In genomic region chr13:94339116-94339687, GRCh38 we compare ENCODE assay signal across 26 cellular contexts.
DNase-seq lines count a peak whose midpoint lies in the region; ATAC-seq, FAIRE-seq and TF ChIP-seq lines count a peak whose summit lies in the region.
"Had no signal": no experiment of that assay in that cellular context is flagged by ENCODE, and none has a peak within 500 bp of the region (broad histone marks: within the 10 kb centered on the region; RNA-seq: fewer than 3 reads in every experiment).

No MANE protein-coding gene starts in this region.

- H3K9ac ChIP-seq in liver (ENCODE audit: low read depth in 1 of 2, low read length in 2 of 2) (no peak overlapping the region), HepG2 (ENCODE audit: insufficient read depth, low read depth, low read length) (no peak overlapping the region), kidney (ENCODE audit: low read length in 2 of 2) (no peak overlapping the region)
- H3K9ac ChIP-seq: BLaER1 treated with 17β-estradiol and CSF1 and Interleukin-3, amounts not matched to agents 10 nM and 100 nM had no signal

- WGBS in liver = 85% methylated on average over 11 of the region's 11 CpGs
- 96% methylated on average over 11 of the region's 11 CpGs for WGBS in HepG2 (ENCODE audit: low lambda C conversion rate)

- TF ChIP-seq EP300 in HepG2 (IDR thresholded peaks at IDR 0.05; ENCODE audit: low read depth in 2 of 2, low read length in 2 of 2) (no peak), HepG2 (CRISPR knock-in tag; IDR thresholded peaks at IDR 0.05; ENCODE audit: borderline replicate concordance) (no peak)

- H3K27me3 ChIP-seq in liver (ENCODE audit: control insufficient read depth in 4 of 4, insufficient read depth in 4 of 4, low read length in 3 of 4) = no peaks in the 10 kb centered on the region
- H3K27me3 ChIP-seq in HepG2 (ENCODE audit: control insufficient read depth in 1 of 2, insufficient read depth in 2 of 2, low read length in 2 of 2) = no peaks in the 10 kb centered on the region
- no peaks in the 10 kb centered on the region for H3K27me3 ChIP-seq in ascending aorta
- H3K27me3 ChIP-seq: BE2C; BLaER1 treated with 17β-estradiol and CSF1 and Interleukin-3, amounts not matched to agents 10 nM and 100 nM had no signal

- H3K27ac ChIP-seq in liver (ENCODE audit: low read depth in 1 of 2, low read length in 2 of 2) = no peak overlapping the region
- H3K27ac ChIP-seq in HepG2 (ENCODE audit: extremely low read length, insufficient read depth, low read length) = no peak overlapping the region
- H3K27ac ChIP-seq in kidney (ENCODE audit: low read depth in 2 of 2, low read length in 2 of 2) = no peak overlapping the region
- H3K27ac ChIP-seq in ascending aorta = no peak overlapping the region
- H3K27ac ChIP-seq: A549; BLaER1 treated with 17β-estradiol and CSF1 and Interleukin-3, amounts not matched to agents 10 nM and 100 nM had no signal

- no TSS peak for BruUV-seq in HepG2 (replicated peaks; lab: Mats Ljungman, UMichigan)

- no peak for TF ChIP-seq CTCF in liver (IDR thresholded peaks at IDR 0.05; ENCODE audit: low read depth, low read length, missing input control)
- TF ChIP-seq CTCF in HepG2 (CRISPR knock-in tag; IDR thresholded peaks at IDR 0.05) = no peak
- no peak for TF ChIP-seq CTCF in choroid plexus epithelial cell (conservative IDR thresholded peaks at IDR 0.05; ENCODE audit: low read depth, low read length)
- no peak for TF ChIP-seq CTCF in kidney (IDR thresholded peaks at IDR 0.05; ENCODE audit: borderline replicate concordance, extremely low read depth, insufficient read depth)
- TF ChIP-seq CTCF in ascending aorta (IDR thresholded peaks at IDR 0.05) = no peak

- no peak for TF ChIP-seq RAD21 in liver (IDR thresholded peaks at IDR 0.05)
- no peak for TF ChIP-seq RAD21 in HepG2 (CRISPR knock-in tag; IDR thresholded peaks at IDR 0.05)

- no peak for DNase-seq in HepG2 (ENCODE audit: low spot score)
- DNase-seq in choroid plexus epithelial cell (ENCODE audit: low read depth) = peak; percentile 31
- peak; percentile 65 for DNase-seq in kidney
- no peak for DNase-seq in sciatic nerve (ENCODE audit: low spot score)
- DNase-seq in GOT3 (lab: John Stamatoyannopoulos, UW) = no peak
- DNase-seq in ascending aorta (ENCODE audit: low spot score in 2 of 2) = no peak
- DNase-seq in NCI-H2029 treated with DMSO at 0.1 percent for 48 hours (lab: John Stamatoyannopoulos, UW) = no peak
- DNase-seq: 8988T; ACHN; AML-193; BE2C; CD4-positive, alpha-beta T cell; CD8-positive, alpha-beta memory T cell; DMS 273 treated with DMSO at 0.1 percent for 48 hours; DMS79; EL; GDM1 had no signal

- no peaks in the 10 kb centered on the region for H3K9me3 ChIP-seq in liver (ENCODE audit: control insufficient read depth in 4 of 4, low read length in 3 of 4)
- H3K9me3 ChIP-seq in HepG2 (ENCODE audit: low read length) = no peaks in the 10 kb centered on the region
- H3K9me3 ChIP-seq in kidney (ENCODE audit: control insufficient read depth in 1 of 2, low read length in 2 of 2) = no peaks in the 10 kb centered on the region
- no peaks in the 10 kb centered on the region for H3K9me3 ChIP-seq in ascending aorta
- H3K9me3 ChIP-seq: A549, BE2C, HAP-1 had no signal

- H3K79me2 ChIP-seq in HepG2 (ENCODE audit: insufficient read depth, low read length) = no peaks in the 10 kb centered on the region

- no peak overlapping the region for H3K4me2 ChIP-seq in HepG2 (ENCODE audit: low read depth, low read length)
- H3K4me2 ChIP-seq: A549; BLaER1 treated with 17β-estradiol and CSF1 and Interleukin-3, amounts not matched to agents 10 nM and 100 nM; GM23338 had no signal

- intact Hi-C loops in HepG2 (cut with micrococcal nuclease; ENCODE audit: unreplicated experiment) (no loop called here), kidney (cut with DNase I) (no loop called here), sciatic nerve (cut with DNase I) (no loop called here), ascending aorta (cut with DNase I) (no loop called here)

- H3K4me3 ChIP-seq in liver (ENCODE audit: low read depth in 1 of 3, low read length in 3 of 3) (no peak overlapping the region), HepG2 (replicated peaks in 1 of 3; ENCODE audit: insufficient read depth in 1 of 3, low read depth in 2 of 3, low read length in 3 of 3) (no peak overlapping the region), choroid plexus epithelial cell (ENCODE audit: low read depth, low read length) (no peak overlapping the region), kidney (ENCODE audit: low read length in 2 of 2) (no peak overlapping the region), ascending aorta (no peak overlapping the region)
- H3K4me3 ChIP-seq: A549; BLaER1 treated with 17β-estradiol and CSF1 and Interleukin-3, amounts not matched to agents 10 nM and 100 nM; GM12878; GM23338; HAP-1 had no signal

- in situ Hi-C loops in HepG2 (cut with HindIII; ENCODE audit: extremely low pct_ligation_motif_present, low pct_unique_long_range_greater_than_20kb) = loop anchor here (25.0 kb wide), 1 partner anchor 1102 kb away; the partner anchor contains the start of gene GPC6

- peaks cover 0 to 23% (median 12%) of the 10 kb centered on the region in 4 donors for H3K4me1 ChIP-seq in liver (ENCODE audit: control insufficient read depth in 4 of 4, insufficient read depth in 4 of 4, low read length in 3 of 4)
- H3K4me1 ChIP-seq in HepG2 (ENCODE audit: insufficient read depth, low read length) = peaks cover 8% of the 10 kb centered on the region
- H3K4me1 ChIP-seq in kidney (ENCODE audit: control insufficient read depth in 1 of 2, insufficient read depth in 1 of 2, low read depth in 1 of 2, low read length in 2 of 2) = no peaks in the 10 kb centered on the region
- peaks cover 0 to 4% of the 10 kb centered on the region in 2 donors for H3K4me1 ChIP-seq in ascending aorta
- H3K4me1 ChIP-seq: BE2C had no signal

- ATAC-seq in HepG2 = no peak
- ATAC-seq in sciatic nerve = peak; percentile 48
- ATAC-seq: A549, GM12878, GM23338 had no signal

- H2AFZ ChIP-seq in HepG2 (ENCODE audit: low read length) = no peak overlapping the region
- H2AFZ ChIP-seq: GM23338 had no signal

- CTCF ChIA-PET in HepG2 (lab: Yijun Ruan, JAX; ENCODE audit: low intra/inter-chr PET ratio, low total read pairs) = no interaction called here

- POLR2A ChIA-PET in HepG2 (lab: Yijun Ruan, JAX) = no interaction called here

- no peaks in the 10 kb centered on the region for H4K20me1 ChIP-seq in HepG2 (ENCODE audit: insufficient read depth, low read length)
- H4K20me1 ChIP-seq: BLaER1 treated with 17β-estradiol and CSF1 and Interleukin-3, amounts not matched to agents 10 nM and 100 nM had no signal

- FAIRE-seq in HepG2 (lab: Jason Lieb, UNC) (no peak), kidney (lab: Jason Lieb, UNC) (no peak)
- FAIRE-seq: A549, D721Med, GM12878, GM18507, H54 had no signal

- H3K36me3 ChIP-seq in liver (ENCODE audit: control insufficient read depth in 4 of 4, insufficient read depth in 3 of 4, low read depth in 1 of 4, low read length in 3 of 4) = no peaks in the 10 kb centered on the region
- H3K36me3 ChIP-seq in HepG2 (replicated peaks in 1 of 2; ENCODE audit: control insufficient read depth in 1 of 2, insufficient read depth in 2 of 2, low read length in 2 of 2) = no peaks in the 10 kb centered on the region
- no peaks in the 10 kb centered on the region for H3K36me3 ChIP-seq in kidney (ENCODE audit: control insufficient read depth in 1 of 2, insufficient read depth in 2 of 2, low read length in 2 of 2)
- no peaks in the 10 kb centered on the region for H3K36me3 ChIP-seq in ascending aorta
- H3K36me3 ChIP-seq: BE2C; BLaER1 treated with 17β-estradiol and CSF1 and Interleukin-3, amounts not matched to agents 10 nM and 100 nM; HAP-1 had no signal

- no peak for TF ChIP-seq POLR2A in HepG2 (IDR thresholded peaks at IDR 0.05; ENCODE audit: insufficient read depth in 1 of 2, low read depth in 2 of 2, low read length in 2 of 2)

TF ChIP-seq in liver, 16 proteins besides CTCF, POLR2A, EP300 and RAD21:
- no peak for TF ChIP-seq YY1 (IDR thresholded peaks at IDR 0.05)
- peak in 1 of 2 donors; percentile 15 for TF ChIP-seq RXRA (IDR thresholded peaks at IDR 0.05)
- peak in 1 of 2 donors; percentile 25 for TF ChIP-seq HNF4A (conservative IDR thresholded peaks at IDR 0.05)
- TF ChIP-seq NR2F2 (IDR thresholded peaks at IDR 0.05) = peak; percentile 62
- no peak for TF ChIP-seq EGR1 (IDR thresholded peaks at IDR 0.05; ENCODE audit: low read depth in 2 of 2)

TF ChIP-seq in HepG2, 621 proteins besides CTCF, POLR2A, EP300 and RAD21:
- no peak for TF ChIP-seq HIC2 (CRISPR knock-in tag; IDR thresholded peaks at IDR 0.05; ENCODE audit: low read depth)
- no peak for TF ChIP-seq IRF2 (CRISPR knock-in tag; IDR thresholded peaks at IDR 0.05)
- no peak for TF ChIP-seq KDM3A (CRISPR knock-in tag; IDR thresholded peaks at IDR 0.05; ENCODE audit: low read depth)
- no peak for TF ChIP-seq ZNF205 (CRISPR knock-in tag; IDR thresholded peaks at IDR 0.05)

Comparison
In these comparisons a context has a peak if more than half of its experiments do, and no peak if none do; other contexts are left out.
1. DNase-seq: peak in choroid plexus epithelial cell (single experiment) and kidney (single experiment); none in HepG2 (single experiment), sciatic nerve (single experiment), GOT3 (single experiment), ascending aorta (0 of 2) and NCI-H2029 treated with DMSO at 0.1 percent for 48 hours (single experiment).